20 cellular contexts compared by ENCODE assay signal in genomic region chr20:32139947-32140346, GRCh38. TPM values are rescaled to one million over a fixed set of nuclear protein-coding genes. Genes with fewer than 3 reads are reported as not detected.
DNase-seq lines count a peak whose midpoint lies in the region; ATAC-seq, FAIRE-seq and TF ChIP-seq lines count a peak whose summit lies in the region.
"Had no signal": no experiment of that assay in that cellular context is flagged by ENCODE, and none has a peak within 500 bp of the region (broad histone marks: within the 10 kb centered on the region; RNA-seq: fewer than 3 reads in every experiment).

No MANE protein-coding gene starts in this region.

- peaks cover 22% of the 10 kb centered on the region for H3K36me3 Mint-ChIP-seq in activated naive CD8-positive, alpha-beta T cell
- H3K36me3 Mint-ChIP-seq in activated naive CD8-positive, alpha-beta T cell treated with anti-CD3 and anti-CD28 coated beads for 36 hours = peaks cover 32% of the 10 kb centered on the region

- H3K4me2 ChIP-seq in GM12878 (ENCODE audit: control insufficient read depth, insufficient read depth) = no peak overlapping the region

- H3K9me3 ChIP-seq in GM12878 (replicated peaks; ENCODE audit: control insufficient read depth, insufficient read depth, low read length) = no peaks in the 10 kb centered on the region
- no peaks in the 10 kb centered on the region for H3K9me3 ChIP-seq in sigmoid colon
- H3K9me3 ChIP-seq: HAP-1, transverse colon had no signal

- no peak for TF ChIP-seq EP300 in GM12878 (IDR thresholded peaks at IDR 0.05; ENCODE audit: borderline replicate concordance in 1 of 2, control insufficient read depth in 1 of 2, low read depth in 2 of 2, low read length in 2 of 2)
- TF ChIP-seq EP300 in sigmoid colon (IDR thresholded peaks at IDR 0.05) = no peak

- H3K9me3 Mint-ChIP-seq in activated naive CD8-positive, alpha-beta T cell (ENCODE audit: low read depth) = no peaks in the 10 kb centered on the region
- no peaks in the 10 kb centered on the region for H3K9me3 Mint-ChIP-seq in activated naive CD8-positive, alpha-beta T cell treated with anti-CD3 and anti-CD28 coated beads for 36 hours
- H3K9me3 Mint-ChIP-seq: IgD-negative memory B cell, WTC11 had no signal

- SMC1A ChIA-PET in GM12878 (lab: Charles Lee; ENCODE audit: uncharacterized antibody, unreplicated experiment) = interaction anchor here (0.7 to 1.2 kb wide), 2 partner anchors 28 to 98 kb away, joined by 3 read pairs; no protein-coding TSS in a partner anchor

- no peak overlapping the region for H3K9ac ChIP-seq in GM12878 (ENCODE audit: control insufficient read depth, insufficient read depth, low read length)

- ATAC-seq in GM12878 (peak; percentile 97), HG03039 (IDR thresholded peaks at IDR 0.05; ENCODE audit: unreplicated experiment) (no peak), HG02970 (IDR thresholded peaks at IDR 0.05; ENCODE audit: low FRiP score, unreplicated experiment) (no peak)
- ATAC-seq: left cardiac atrium, Right ventricle myocardium inferior, WTC11 had no signal

- H2AFZ ChIP-seq in GM12878 (ENCODE audit: control insufficient read depth, low read depth, low read length) = no peak overlapping the region

- H3K27ac Mint-ChIP-seq in activated naive CD8-positive, alpha-beta T cell = peak overlapping the region; percentile 3
- H3K27ac Mint-ChIP-seq in activated naive CD8-positive, alpha-beta T cell treated with anti-CD3 and anti-CD28 coated beads for 36 hours = no peak overlapping the region
- H3K27ac Mint-ChIP-seq: IgD-negative memory B cell, WTC11 had no signal

- 1% methylated on average over 3 of the region's 3 CpGs for WGBS in GM12878 (ENCODE audit: insufficient coverage, insufficient replicate concordance, low lambda C conversion rate, missing lambda C conversion rate)
- WGBS in sigmoid colon, 2 donors = 91 to 92% methylated on average over 3 of the region's 3 CpGs

- H3K4me3 ChIP-seq in GM12878 = no peak overlapping the region
- H3K4me3 ChIP-seq in sigmoid colon = no peak overlapping the region
- H3K4me3 ChIP-seq: cardiac muscle cell, dorsolateral prefrontal cortex, HAP-1, transverse colon had no signal

- no peaks in the 10 kb centered on the region for H4K20me1 ChIP-seq in GM12878 (ENCODE audit: control insufficient read depth, insufficient read depth)

- CTCF ChIA-PET in GM12878 (lab: Yijun Ruan, JAX) = interaction anchor here (1.2 to 1.3 kb wide), 2 partner anchors 12 to 105 kb away, joined by 3 to 5 read pairs; no protein-coding TSS in a partner anchor

- TF ChIP-seq POLR2A in GM12878 (IDR thresholded peaks at IDR 0.05; ENCODE audit: low read depth, low read length) = no peak
- no peak for TF ChIP-seq POLR2A in sigmoid colon (IDR thresholded peaks at IDR 0.05)

- H3K36me3 ChIP-seq in GM12878 (ENCODE audit: control insufficient read depth in 2 of 2, insufficient read depth in 2 of 2, low read length in 1 of 2) (peaks cover 27 to 63% of the 10 kb centered on the region in 2 experiments), sigmoid colon (peaks cover 26 to 90% (median 69%) of the 10 kb centered on the region in 4 donors)

- TF ChIP-seq RAD21 in GM12878 (IDR thresholded peaks at IDR 0.05; ENCODE audit: insufficient read depth, low read depth, low read length) = no peak

- no peaks in the 10 kb centered on the region for H3K79me2 ChIP-seq in GM12878 (ENCODE audit: control insufficient read depth, insufficient read depth, low read length)

- RAD21 ChIA-PET in GM12878 (lab: Charles Lee; ENCODE audit: unreplicated experiment) = interaction anchor here (0.8 to 1.2 kb wide), 2 partner anchors 77 to 217 kb away, joined by 3 to 4 read pairs; no protein-coding TSS in a partner anchor

- TF ChIP-seq CTCF in GM12878 (IDR thresholded peaks at IDR 0.05 in 2 of 3, conservative IDR thresholded peaks at IDR 0.05 in 1 of 3; ENCODE audit: control insufficient read depth in 2 of 3, extremely low read depth in 1 of 3, insufficient read depth in 1 of 3, low read depth in 3 of 3, low read length in 3 of 3) (no peak), sigmoid colon (IDR thresholded peaks at IDR 0.05) (no peak)

- in situ Hi-C loops in GM12878 (cut with MboI) = no loop called here

- no peaks in the 10 kb centered on the region for H3K27me3 Mint-ChIP-seq in activated naive CD8-positive, alpha-beta T cell
- no peaks in the 10 kb centered on the region for H3K27me3 Mint-ChIP-seq in activated naive CD8-positive, alpha-beta T cell treated with anti-CD3 and anti-CD28 coated beads for 36 hours
- H3K27me3 Mint-ChIP-seq: IgD-negative memory B cell, progenitor cell of endocrine pancreas had no signal

- no peaks in the 10 kb centered on the region for H3K27me3 ChIP-seq in GM12878 (replicated peaks in 1 of 2; ENCODE audit: control insufficient read depth in 2 of 2, insufficient read depth in 2 of 2, low read length in 1 of 2)
- no peaks in the 10 kb centered on the region for H3K27me3 ChIP-seq in sigmoid colon
- H3K27me3 ChIP-seq: cardiac muscle cell, dorsolateral prefrontal cortex, transverse colon had no signal

- intact Hi-C loops in GM12878 (cut with micrococcal nuclease; ENCODE audit: unreplicated experiment) (no loop called here), sigmoid colon (cut with DNase I) (no loop called here)

- H3K4me3 Mint-ChIP-seq in activated naive CD8-positive, alpha-beta T cell = no peak overlapping the region
- no peak overlapping the region for H3K4me3 Mint-ChIP-seq in activated naive CD8-positive, alpha-beta T cell treated with anti-CD3 and anti-CD28 coated beads for 36 hours
- H3K4me3 Mint-ChIP-seq: CD14-positive monocyte, IgD-negative memory B cell, WTC11 had no signal

- peaks cover 2% of the 10 kb centered on the region for H3K4me1 Mint-ChIP-seq in activated naive CD8-positive, alpha-beta T cell (ENCODE audit: low read depth)
- no peaks in the 10 kb centered on the region for H3K4me1 Mint-ChIP-seq in activated naive CD8-positive, alpha-beta T cell treated with anti-CD3 and anti-CD28 coated beads for 36 hours
- H3K4me1 Mint-ChIP-seq: CD14-positive monocyte, WTC11 had no signal

- no TSS peak for BruUV-seq in GM12878 (replicated peaks; lab: Mats Ljungman, UMichigan)

- H3K4me1 ChIP-seq in GM12878 (ENCODE audit: control insufficient read depth, insufficient read depth, low read length) = no peaks in the 10 kb centered on the region
- peaks cover 0 to 4% (median 0%) of the 10 kb centered on the region in 4 donors for H3K4me1 ChIP-seq in sigmoid colon
- H3K4me1 ChIP-seq: HAP-1, transverse colon had no signal

- FAIRE-seq in GM12878 (lab: Jason Lieb, UNC) = no peak

- POLR2A ChIA-PET in GM12878 (lab: Charles Lee) = no interaction called here

- DNase-seq in activated naive CD8-positive, alpha-beta T cell treated with anti-CD3 and anti-CD28 coated beads for 36 hours = no peak
- DNase-seq in NCI-H128 (lab: John Stamatoyannopoulos, UW; ENCODE audit: unreplicated experiment) (peak; percentile 23), GM12878 (ENCODE audit: low read depth, low spot score) (peak; percentile 53), sigmoid colon (peak; percentile 1), cerebellar cortex (ENCODE audit: low spot score) (no peak)
- DNase-seq: dorsolateral prefrontal cortex, left cardiac atrium, NCI-H1105 treated with DMSO at 0.1 percent for 48 hours, OCI-M1, transverse colon had no signal

- H3K27ac ChIP-seq in GM12878 (ENCODE audit: control insufficient read depth, insufficient read depth) = no peak overlapping the region
- H3K27ac ChIP-seq in sigmoid colon = no peak overlapping the region
- H3K27ac ChIP-seq: cardiac muscle cell, dorsolateral prefrontal cortex, transverse colon had no signal

TF ChIP-seq in GM12878, 131 proteins besides CTCF, POLR2A, EP300 and RAD21 (continues in another document):
- TF ChIP-seq POU2F2 (IDR thresholded peaks at IDR 0.05; ENCODE audit: borderline replicate concordance, low read depth, low read length) = no peak
- TF ChIP-seq SMC3 (IDR thresholded peaks at IDR 0.05; ENCODE audit: borderline replicate concordance, low read length) = no peak
- no peak for TF ChIP-seq BCL11A (IDR thresholded peaks at IDR 0.05; ENCODE audit: low read depth, low read length)
- peak; percentile 37; the same call in 1 of the 2 replicates for TF ChIP-seq NBN (IDR thresholded peaks at IDR 0.05)
- TF ChIP-seq HDAC6 (IDR thresholded peaks at IDR 0.05; ENCODE audit: unreplicated experiment) = no peak
- TF ChIP-seq DPF2 (IDR thresholded peaks at IDR 0.05) = peak; percentile 71; the same call in 1 of the 2 replicates
- peak; percentile 68 for TF ChIP-seq PKNOX1 (IDR thresholded peaks at IDR 0.05)
- peak; percentile 95 for TF ChIP-seq MTA2 (IDR thresholded peaks at IDR 0.05; ENCODE audit: low read depth)
- TF ChIP-seq SMAD1 (IDR thresholded peaks at IDR 0.05; ENCODE audit: low read depth, partially characterized antibody) = peak; percentile 90

RNA-seq across cellular contexts. Expression of gene TM9SF4, which starts 30.4 kb away (rescaled TPM):
- 10 to 100 TPM; 39.2 to 42.5 TPM for total RNA-seq in activated naive CD8-positive, alpha-beta T cell treated with anti-CD3 and anti-CD28 coated beads for 36 hours
- 70.1 and 78.4 TPM in 2 replicates for total RNA-seq in GM12878 (2013; cell fraction: nucleolus; rRNA removed)
- 19.9 and 24.5 TPM in 2 replicates for total RNA-seq in GM12878 (2014; rRNA removed)
- total RNA-seq in GM12878 (2014; rRNA removed; fragmentation: Illumina TruSeq; extraction: Trizol) = 19.9 and 20.8 TPM in 2 replicates
- 29.5 and 33.6 TPM in 2 replicates for total RNA-seq in GM12878 (2021)
- polyA plus RNA-seq in GM12878 (2011; ENCODE audit: low read depth) = 26.2 TPM
- polyA plus RNA-seq in GM12878 (2011; rRNA removed) = 24.7 and 47.8 TPM in 2 replicates
- polyA plus RNA-seq in GM12878 (2011; cell fraction: cytosol; rRNA removed) = 47.6 and 48.4 TPM in 2 replicates
- polyA plus RNA-seq in GM12878 (2011; cell fraction: nucleus; rRNA removed) = 40.8 and 45.8 TPM in 2 replicates
- polyA plus RNA-seq in GM12878 (2012) = 31.9 and 33.8 TPM in 2 replicates
- polyA plus RNA-seq in GM12878 (2014; fragmentation: Illumina TruSeq; extraction: Trizol) = 32.0 and 34.9 TPM in 2 replicates
- polyA plus RNA-seq in GM12878 (2014; fragmentation: Nextera tagmentation; extraction: Ambion mirVana) = 10 to 100 TPM in 1 of 2 experiments, 1 to 10 TPM in 1; 8.5 to 14.1 TPM
- polyA plus RNA-seq in GM12878 (2014; rRNA removed) = 27.8 and 28.6 TPM in 2 replicates
- 10 to 100 TPM; 23.3 to 24.1 TPM for polyA plus RNA-seq in GM12878 (2016; fragmentation: Nextera tagmentation; extraction: Ambion mirVana)
- 50.8 and 58.1 TPM in 2 replicates for polyA minus RNA-seq in GM12878 (2011; rRNA and poly(A)+ RNA removed)
- polyA minus RNA-seq in GM12878 (2011; cell fraction: cytosol; rRNA and poly(A)+ RNA removed) = 17.9 and 21.0 TPM in 2 replicates
- 37.1 and 50.0 TPM in 2 replicates for polyA minus RNA-seq in GM12878 (2011; cell fraction: nucleus; rRNA and poly(A)+ RNA removed)
- total RNA-seq in sigmoid colon = 10 to 100 TPM; 15.3 to 24.0 (median 19.1) TPM
- 10 to 100 TPM in 1 of 3 donors, 1 to 10 TPM in 2; 6.6 to 38.3 (median 9.0) TPM for polyA plus RNA-seq in sigmoid colon

Comparison
In these comparisons a context has a peak if more than half of its experiments do, and no peak if none do; other contexts are left out.
1. DNase-seq: peak in NCI-H128 (single experiment), GM12878 (single experiment) and sigmoid colon (single experiment); none in activated naive CD8-positive, alpha-beta T cell treated with anti-CD3 and anti-CD28 coated beads for 36 hours (single experiment) and cerebellar cortex (single experiment).